Comparison of ENCODE assay signal across 19 cellular contexts in genomic region chr11:66231561-66231960, GRCh38. TPM values are rescaled to one million over a fixed set of nuclear protein-coding genes. Genes with fewer than 3 reads are reported as not detected.
DNase-seq lines count a peak whose midpoint lies in the region; FAIRE-seq lines count a peak whose summit lies in the region.
"Had no signal": no experiment of that assay in that cellular context is flagged by ENCODE, and none has a peak within 500 bp of the region (broad histone marks: within the 10 kb centered on the region; RNA-seq: fewer than 3 reads in every experiment).

No MANE protein-coding gene starts in this region.

- no peaks in the 10 kb centered on the region for H3K4me1 Mint-ChIP-seq in activated CD4-positive, alpha-beta T cell treated with anti-CD3 and anti-CD28 coated beads, Interleukin-2, amount 10 ng/mL, durations not matched to agents 7 days and 5 days

- H3K9ac ChIP-seq in iPS-20b (ENCODE audit: low read depth, low read length): peak overlapping the region; percentile 20; the same call in 1 of the 2 replicates

- H3K9me3 Mint-ChIP-seq in activated CD4-positive, alpha-beta T cell treated with anti-CD3 and anti-CD28 coated beads, Interleukin-2, amount 10 ng/mL, durations not matched to agents 7 days and 5 days: no peaks in the 10 kb centered on the region
- H3K9me3 Mint-ChIP-seq: activated CD4-positive, alpha-beta memory T cell treated with anti-CD3 and anti-CD28 coated beads for 36 hours had no signal

- no peaks in the 10 kb centered on the region for H3K27me3 Mint-ChIP-seq in activated CD4-positive, alpha-beta T cell treated with anti-CD3 and anti-CD28 coated beads, Interleukin-2, amount 10 ng/mL, durations not matched to agents 7 days and 5 days
- H3K27me3 Mint-ChIP-seq: activated CD4-positive, alpha-beta memory T cell treated with anti-CD3 and anti-CD28 coated beads for 36 hours had no signal

- no peaks in the 10 kb centered on the region for H3K9me3 ChIP-seq in iPS-20b (ENCODE audit: insufficient read depth, low read depth, low read length)
- H3K9me3 ChIP-seq: testis had no signal

- no peak for DNase-seq in activated CD4-positive, alpha-beta T cell treated with anti-CD3 and anti-CD28 coated beads, Interleukin-2, amount 10 ng/mL, durations not matched to agents 7 days and 5 days
- no peak for DNase-seq in activated CD4-positive, alpha-beta T cell treated with anti-CD3 and anti-CD28 coated beads, Interleukin-2, amount 50 U/mL, for 4 hours
- DNase-seq in HTR-8/SVneo (ENCODE audit: insufficient read length, low spot score) (no peak), NCI-H345 (lab: John Stamatoyannopoulos, UW) (peak; percentile 85), NCI-H446 (lab: John Stamatoyannopoulos, UW) (no peak), DMS53 treated with DMSO at 0.1 percent for 48 hours (lab: John Stamatoyannopoulos, UW; ENCODE audit: unreplicated experiment) (no peak), activated gamma-delta T cell treated with Interleukin-2 at 50 U/mL for 16 hours (no peak)
- DNase-seq: activated CD4-positive, alpha-beta memory T cell treated with anti-CD3 and anti-CD28 coated beads for 36 hours; activated T-cell treated with anti-CD3 and anti-CD28 coated beads, Interleukin-2, amount 50 U/mL, for 1 hour; brain microvascular endothelial cell; DMS53; Kasumi-1; mammary epithelial cell; NCI-H1105 treated with DMSO at 0.1 percent for 48 hours; testis had no signal

- POLR2A ChIA-PET in activated CD4-positive, alpha-beta T cell treated with anti-CD3 and anti-CD28 coated beads, Interleukin-2, amount 10 ng/mL, durations not matched to agents 7 days and 5 days (lab: Charles Lee): no interaction called here

- no peaks in the 10 kb centered on the region for H3K27me3 ChIP-seq in iPS-20b (ENCODE audit: insufficient read depth, low read length)
- H3K27me3 ChIP-seq: brain microvascular endothelial cell, hepatocyte, testis had no signal

- no peak overlapping the region for H3K4me3 Mint-ChIP-seq in activated CD4-positive, alpha-beta T cell treated with anti-CD3 and anti-CD28 coated beads, Interleukin-2, amount 10 ng/mL, durations not matched to agents 7 days and 5 days
- H3K4me3 Mint-ChIP-seq: activated CD4-positive, alpha-beta memory T cell treated with anti-CD3 and anti-CD28 coated beads for 36 hours had no signal

- CTCF ChIA-PET in activated CD4-positive, alpha-beta T cell treated with anti-CD3 and anti-CD28 coated beads, Interleukin-2, amount 10 ng/mL, durations not matched to agents 7 days and 5 days (lab: Charles Lee): interaction anchor here (0.6 to 1.1 kb wide), 2 partner anchors 9 to 10 kb away, joined by 3 read pairs; no protein-coding TSS in a partner anchor

- H3K4me3 ChIP-seq in iPS-20b (ENCODE audit: low read length): no peak overlapping the region
- H3K4me3 ChIP-seq: hepatocyte, testis had no signal

- H3K27ac ChIP-seq in iPS-20b (ENCODE audit: low read length): no peak overlapping the region
- H3K27ac ChIP-seq: brain microvascular endothelial cell, hepatocyte, testis had no signal

- H3K36me3 Mint-ChIP-seq in activated CD4-positive, alpha-beta T cell treated with anti-CD3 and anti-CD28 coated beads, Interleukin-2, amount 10 ng/mL, durations not matched to agents 7 days and 5 days (ENCODE audit: low read depth): peaks cover 42% of the 10 kb centered on the region

- peaks cover 6% of the 10 kb centered on the region; the same call in 1 of the 2 replicates for H3K4me1 ChIP-seq in iPS-20b (ENCODE audit: insufficient read depth, low read length)
- H3K4me1 ChIP-seq: testis had no signal

- peak overlapping the region; percentile 17 for H3K27ac Mint-ChIP-seq in activated CD4-positive, alpha-beta T cell treated with anti-CD3 and anti-CD28 coated beads, Interleukin-2, amount 10 ng/mL, durations not matched to agents 7 days and 5 days
- H3K27ac Mint-ChIP-seq: activated CD4-positive, alpha-beta memory T cell treated with anti-CD3 and anti-CD28 coated beads for 36 hours had no signal

- FAIRE-seq in HTR-8/SVneo (lab: Jason Lieb, UNC): peak; percentile 81
- FAIRE-seq: endothelial cell of umbilical vein, keratinocyte had no signal

- peaks cover 21% of the 10 kb centered on the region for H3K36me3 ChIP-seq in iPS-20b (ENCODE audit: insufficient read depth, low read depth, low read length)

RNA-seq across cellular contexts. Expression of gene KLC2, which starts 25.9 kb away (rescaled TPM):
- 10 to 100 TPM; 32.1 to 38.5 TPM for total RNA-seq in activated CD4-positive, alpha-beta T cell treated with anti-CD3 and anti-CD28 coated beads, Interleukin-2, amount 10 ng/mL, durations not matched to agents 7 days and 5 days

RNA-seq across cellular contexts. Expression of gene RAB1B, which starts 36.9 kb away (rescaled TPM):
- total RNA-seq in activated CD4-positive, alpha-beta T cell treated with anti-CD3 and anti-CD28 coated beads, Interleukin-2, amount 10 ng/mL, durations not matched to agents 7 days and 5 days: 100 to 1,000 TPM; 151 to 174 TPM

RNA-seq across cellular contexts. Expression of gene CNIH2, which starts 46.4 kb away (rescaled TPM):
- 1 to 10 TPM; 2.5 TPM for total RNA-seq in activated CD4-positive, alpha-beta T cell treated with anti-CD3 and anti-CD28 coated beads, Interleukin-2, amount 10 ng/mL, durations not matched to agents 7 days and 5 days

RNA-seq across cellular contexts. Expression of gene YIF1A, which starts 57.4 kb away (rescaled TPM):
- 10 to 100 TPM; 39.1 to 45.4 TPM for total RNA-seq in activated CD4-positive, alpha-beta T cell treated with anti-CD3 and anti-CD28 coated beads, Interleukin-2, amount 10 ng/mL, durations not matched to agents 7 days and 5 days
